2 cellular contexts compared by ENCODE assay signal in genomic region chr9:83992901-83993300, GRCh38.
TF ChIP-seq lines count a peak whose summit lies in the region.

No MANE protein-coding gene starts in this region.

TF ChIP-seq in A549, 52 proteins besides CTCF, POLR2A, EP300 and RAD21:
- TF ChIP-seq RFX5 (IDR thresholded peaks at IDR 0.05) (no peak), FOSB (CRISPR knock-in tag; IDR thresholded peaks at IDR 0.05) (no peak)
TF ChIP-seq in A549: peak in this region for 0.

TF ChIP-seq in IMR-90, 13 proteins besides CTCF, POLR2A, EP300 and RAD21:
- TF ChIP-seq FOS (IDR thresholded peaks at IDR 0.05; ENCODE audit: low read depth, low read length) (no peak), MXI1 (IDR thresholded peaks at IDR 0.05; ENCODE audit: borderline replicate concordance, low read depth, low read length) (no peak), CEBPB (IDR thresholded peaks at IDR 0.05; ENCODE audit: low read depth, low read length) (peak; percentile 57; the same call in 1 of the 2 replicates), USF2 (IDR thresholded peaks at IDR 0.05; ENCODE audit: low read depth, low read length) (no peak), CHD1 (IDR thresholded peaks at IDR 0.05; ENCODE audit: low read depth, low read length) (no peak)
TF ChIP-seq in IMR-90: peak in this region for 1.
